13 cellular contexts compared by ENCODE assay signal in the genomic region with DNA sequence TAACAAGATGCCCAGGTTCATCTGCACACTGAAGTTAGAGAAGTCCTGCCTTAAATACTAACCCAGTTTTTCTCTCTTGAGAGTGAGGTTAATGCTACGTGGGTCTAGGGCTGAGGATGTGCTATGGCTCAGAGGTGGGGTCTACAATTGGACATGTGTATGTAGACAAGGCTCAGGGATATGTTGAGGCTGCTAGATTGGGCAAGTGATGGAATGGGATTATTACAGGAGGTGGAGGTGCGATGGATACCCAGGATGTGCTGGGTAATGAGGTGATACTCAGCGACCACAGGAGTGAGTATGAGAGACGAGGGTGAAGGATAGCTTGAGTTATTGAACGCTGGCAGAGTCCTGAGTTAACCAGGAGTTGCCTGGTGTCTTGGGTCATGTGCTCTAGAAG.
"Had no signal": no experiment of that assay in that cellular context is flagged by ENCODE, and none has a peak within 500 bp of the region (broad histone marks: within the 10 kb centered on the region; RNA-seq: fewer than 3 reads in every experiment).

No MANE protein-coding gene starts in this region.

- H3K4me1 Mint-ChIP-seq: brain; central memory CD8-positive, alpha-beta T cell; mesothelial cell of epicardium had no signal

- H3K4me3 Mint-ChIP-seq: brain; central memory CD8-positive, alpha-beta T cell; dendritic cell treated with granulocyte-macrophage colony-stimulating factor and Interleukin-4, amounts not matched to agents 40 ng/mL and 50 ng/mL, for 4 days; mesothelial cell of epicardium had no signal

- DNase-seq: activated CD4-positive, alpha-beta T cell treated with anti-CD3 and anti-CD28 coated beads for 4 hours; effector memory CD4-positive, alpha-beta T cell; gastrocnemius medialis; pancreas; stimulated activated CD4-positive, alpha-beta T cell treated with anti-CD3 and anti-CD28 coated beads, Interleukin-1b, Interleukin-23, amount 100 ng/mL, for 48 hours; T-helper 2 cell had no signal

- H3K4me3 ChIP-seq: gastrocnemius medialis, heart left ventricle, lung, pancreas had no signal

- H3K9me3 Mint-ChIP-seq: activated naive CD4-positive, alpha-beta T cell treated with anti-CD3 and anti-CD28 coated beads, Interleukin-2, amount 50 U/mL, for 72 hours; brain; central memory CD8-positive, alpha-beta T cell; dendritic cell treated with granulocyte-macrophage colony-stimulating factor and Interleukin-4, amounts not matched to agents 40 ng/mL and 50 ng/mL, for 4 days; mesothelial cell of epicardium had no signal

- H3K4me1 ChIP-seq: gastrocnemius medialis, heart left ventricle, pancreas had no signal

- H3K27me3 Mint-ChIP-seq: brain; central memory CD8-positive, alpha-beta T cell; dendritic cell treated with granulocyte-macrophage colony-stimulating factor and Interleukin-4, amounts not matched to agents 40 ng/mL and 50 ng/mL, for 4 days had no signal

- H3K27ac ChIP-seq: heart left ventricle, pancreas had no signal

- H3K27ac Mint-ChIP-seq: dendritic cell treated with granulocyte-macrophage colony-stimulating factor and Interleukin-4, amounts not matched to agents 40 ng/mL and 50 ng/mL, for 4 days; mesothelial cell of epicardium had no signal

- H3K27me3 ChIP-seq: gastrocnemius medialis, heart left ventricle, pancreas had no signal

- ATAC-seq: pancreas had no signal

- H3K9me3 ChIP-seq: gastrocnemius medialis, heart left ventricle, pancreas had no signal
